22 cellular contexts compared by ENCODE assay signal in genomic region chr4:113336556-113336955, GRCh38.
A peak's percentile ranks its signal among the peaks of the same experiment; 100 is the strongest.
DNase-seq lines count a peak whose midpoint lies in the region; ATAC-seq, FAIRE-seq and TF ChIP-seq lines count a peak whose summit lies in the region.
"Had no signal": no experiment of that assay in that cellular context is flagged by ENCODE, and none has a peak within 500 bp of the region (broad histone marks: within the 10 kb centered on the region; RNA-seq: fewer than 3 reads in every experiment).

No MANE protein-coding gene starts in this region.

- TF ChIP-seq CTCF in GM23338 (conservative IDR thresholded peaks at IDR 0.05; ENCODE audit: low read depth in 2 of 2): no peak
- no peak for TF ChIP-seq CTCF in bronchial epithelial cell (IDR thresholded peaks at IDR 0.05; ENCODE audit: insufficient read depth, low read length, severe bottlenecking)
- TF ChIP-seq CTCF in left lung (IDR thresholded peaks at IDR 0.05): no peak

- 0 out of 2 replicates have a peak, but pooled peaks cover 2% of the 10 kb centered on the region for H3K36me3 ChIP-seq in GM23338 (ENCODE audit: insufficient read depth)
- no peaks in the 10 kb centered on the region for H3K36me3 ChIP-seq in bronchial epithelial cell (ENCODE audit: control insufficient read depth, insufficient read depth, low read length)
- H3K36me3 ChIP-seq in left lung: no peaks in the 10 kb centered on the region
- H3K36me3 ChIP-seq: Peyer's patch had no signal

- H3K27ac ChIP-seq in GM23338 (ENCODE audit: low read depth) (no peak overlapping the region), left lung (no peak overlapping the region)
- H3K27ac ChIP-seq: Peyer's patch had no signal

- peaks cover 20% of the 10 kb centered on the region for H3K4me1 Mint-ChIP-seq in GM23338
- H3K4me1 Mint-ChIP-seq: CD4-positive, CD25-positive, alpha-beta regulatory T cell had no signal

- peaks cover 1% of the 10 kb centered on the region for H3K27me3 Mint-ChIP-seq in GM23338 (ENCODE audit: insufficient read depth, low read depth, poor library complexity)
- H3K27me3 Mint-ChIP-seq: CD4-positive, CD25-positive, alpha-beta regulatory T cell had no signal

- peak overlapping the region; percentile 47; the same call in 1 of the 2 replicates for H3K27ac Mint-ChIP-seq in GM23338
- H3K27ac Mint-ChIP-seq: CD4-positive, CD25-positive, alpha-beta regulatory T cell had no signal

- no peak overlapping the region for H2AFZ ChIP-seq in GM23338

- no peaks in the 10 kb centered on the region for H3K9me3 ChIP-seq in left lung
- H3K9me3 ChIP-seq: Peyer's patch had no signal

- ATAC-seq in GM23338 (no peak), left lung (no peak)

- no peak for FAIRE-seq in bronchial epithelial cell (lab: Jason Lieb, UNC)
- FAIRE-seq: GM12891 had no signal

- peaks cover 9% of the 10 kb centered on the region; the same call in 2 of the 3 replicates for H3K36me3 Mint-ChIP-seq in GM23338 (ENCODE audit: low read depth)

- H3K4me2 ChIP-seq in GM23338: no peak overlapping the region

- DNase-seq in GM23338 (ENCODE audit: low spot score) (no peak), M059J (ENCODE audit: low read depth) (peak; percentile 55), bronchial epithelial cell (ENCODE audit: low read depth) (peak; percentile 53), kidney glomerular epithelial cell (lab: John Stamatoyannopoulos, UW) (peak; percentile 38), left lung (no peak), iPS-NIHi7 (ENCODE audit: extremely low spot score) (no peak)
- no peak for DNase-seq in stimulated activated CD8-positive, alpha-beta memory T cell treated with anti-CD3 and anti-CD28 coated beads, Interleukin-4, amount 100 ng/mL, for 48 hours
- DNase-seq: CD4-positive, CD25-positive, alpha-beta regulatory T cell; DMS 273 treated with DMSO at 0.1 percent for 48 hours; DND-41; HCEC 1CT; Kasumi-1; NCI-H1092 treated with DMSO at 0.1 percent for 48 hours; NCI-H1436 treated with DMSO at 0.1 percent for 48 hours; NCI-H1930; NCI-H345; NCI-H524; NCI-H774; NK-92 treated with Interleukin-12 subunit alpha and Interleukin-12 subunit beta, amount 100 ng/mL, for 24 hours; Peyer's patch; SHP77 had no signal

- H3K4me1 ChIP-seq in GM23338 (ENCODE audit: insufficient read depth) (peaks cover 10% of the 10 kb centered on the region; the same call in 1 of the 2 replicates), left lung (no peaks in the 10 kb centered on the region)
- H3K4me1 ChIP-seq: Peyer's patch had no signal

- H3K27me3 ChIP-seq in GM23338 (ENCODE audit: insufficient read depth): no peaks in the 10 kb centered on the region
- H3K27me3 ChIP-seq in bronchial epithelial cell (ENCODE audit: control insufficient read depth, insufficient read depth, low read length): peaks cover 2% of the 10 kb centered on the region
- no peaks in the 10 kb centered on the region for H3K27me3 ChIP-seq in left lung
- H3K27me3 ChIP-seq: Peyer's patch had no signal

- H3K79me2 ChIP-seq in GM23338 (replicated peaks; ENCODE audit: insufficient read depth): no peaks in the 10 kb centered on the region

- no peak overlapping the region for H3K4me3 Mint-ChIP-seq in GM23338
- H3K4me3 Mint-ChIP-seq: CD4-positive, CD25-positive, alpha-beta regulatory T cell had no signal

- H3K9me2 ChIP-seq in GM23338 (ENCODE audit: insufficient read depth): no peaks in the 10 kb centered on the region

- no peaks in the 10 kb centered on the region for H4K20me1 ChIP-seq in GM23338 (replicated peaks; ENCODE audit: insufficient read depth)

- no peaks in the 10 kb centered on the region for H3F3A ChIP-seq in GM23338 (replicated peaks; ENCODE audit: low read depth)

- H3K4me3 ChIP-seq in GM23338 (no peak overlapping the region), bronchial epithelial cell (ENCODE audit: low read depth, low read length) (no peak overlapping the region), left lung (no peak overlapping the region)
- H3K4me3 ChIP-seq: Peyer's patch had no signal

- no peaks in the 10 kb centered on the region for H3K9me3 Mint-ChIP-seq in GM23338

- intact Hi-C loops in left lung (cut with DNase I): no loop called here

TF ChIP-seq in GM23338, 12 proteins besides CTCF, POLR2A, EP300 and RAD21 (continues in another document):
- TF ChIP-seq JUNB (IDR thresholded peaks at IDR 0.05; ENCODE audit: unreplicated experiment) (no peak), POLR2AphosphoS5 (IDR thresholded peaks at IDR 0.05; ENCODE audit: low read depth) (no peak), EZH2phosphoT487 (IDR thresholded peaks at IDR 0.05; ENCODE audit: unreplicated experiment) (no peak), ETS1 (IDR thresholded peaks at IDR 0.05) (no peak), ZNF462 (CRISPR knock-in tag; IDR thresholded peaks at IDR 0.05) (no peak), EZH2 (IDR thresholded peaks at IDR 0.05; ENCODE audit: low read depth, unreplicated experiment) (no peak), ZNF331 (CRISPR knock-in tag; IDR thresholded peaks at IDR 0.05; ENCODE audit: low read depth) (no peak), NANOG (IDR thresholded peaks at IDR 0.05; ENCODE audit: borderline replicate concordance) (no peak), STAT1 (IDR thresholded peaks at IDR 0.05; ENCODE audit: unreplicated experiment) (no peak), CREB1 (CRISPR knock-in tag; IDR thresholded peaks at IDR 0.05; ENCODE audit: low read depth) (no peak)

Comparison
In these comparisons a context has a peak if more than half of its experiments do, and no peak if none do; other contexts are left out.
1. DNase-seq: peak in M059J (single experiment), bronchial epithelial cell (single experiment) and kidney glomerular epithelial cell (single experiment); none in GM23338 (single experiment), stimulated activated CD8-positive, alpha-beta memory T cell treated with anti-CD3 and anti-CD28 coated beads, Interleukin-4, amount 100 ng/mL, for 48 hours (single experiment), left lung (0 of 2) and iPS-NIHi7 (single experiment).